In genomic region chr20:8127553-8128255, GRCh38 we compare ENCODE assay signal across 2 cellular contexts.
A peak's percentile ranks its signal among the peaks of the same experiment; 100 is the strongest.
TF ChIP-seq lines count a peak whose summit lies in the region.

No MANE protein-coding gene starts in this region.

TF ChIP-seq in HepG2, 621 proteins besides CTCF, POLR2A, EP300 and RAD21:
- TF ChIP-seq ATAD3A (CRISPR knock-in tag; IDR thresholded peaks at IDR 0.05) = no peak
- TF ChIP-seq DNMT3B (CRISPR knock-in tag; conservative IDR thresholded peaks at IDR 0.05) = 0 out of 2 replicates have a peak, but pooled peaks have one; percentile 46

TF ChIP-seq in WTC11, 78 proteins besides CTCF, POLR2A, EP300 and RAD21:
- no peak for TF ChIP-seq IRF2 (CRISPR knock-in tag; IDR thresholded peaks at IDR 0.05; ENCODE audit: borderline replicate concordance, low read depth)
- no peak for TF ChIP-seq PRRX2 (CRISPR knock-in tag; IDR thresholded peaks at IDR 0.05)
- no peak for TF ChIP-seq HMGA2 (CRISPR knock-in tag; IDR thresholded peaks at IDR 0.05)
- no peak for TF ChIP-seq KAT7 (CRISPR knock-in tag; IDR thresholded peaks at IDR 0.05; ENCODE audit: borderline replicate concordance)
TF ChIP-seq in WTC11: peak in this region for 0.
